Comparison of ENCODE assay signal across 19 cellular contexts in genomic region chr5:111135946-111136345, GRCh38. TPM values are rescaled to one million over a fixed set of nuclear protein-coding genes. Genes with fewer than 3 reads are reported as not detected.
DNase-seq lines count a peak whose midpoint lies in the region; ATAC-seq and TF ChIP-seq lines count a peak whose summit lies in the region.
"Had no signal": no experiment of that assay in that cellular context is flagged by ENCODE, and none has a peak within 500 bp of the region (broad histone marks: within the 10 kb centered on the region; RNA-seq: fewer than 3 reads in every experiment).

No MANE protein-coding gene starts in this region.

- no peaks in the 10 kb centered on the region for H3K4me1 Mint-ChIP-seq in natural killer cell treated with Interleukin-12 subunit alpha and Interleukin-12 subunit beta and Interleukin-15 and Interleukin-18, amount 100 ng/mL, for 72 hours (ENCODE audit: low read depth in 2 of 2)

- TF ChIP-seq CTCF in A673 (conservative IDR thresholded peaks at IDR 0.05; ENCODE audit: low read depth, low read length) = no peak
- TF ChIP-seq CTCF in foreskin keratinocyte (conservative IDR thresholded peaks at IDR 0.05) = no peak

- DNase-seq in A673 (ENCODE audit: low spot score) (peak; percentile 22), HK-2 (ENCODE audit: unreplicated experiment) (peak; percentile 10), adipocyte (ENCODE audit: low read depth) (peak; percentile 58), foreskin keratinocyte (peak; percentile 33 to 69)
- DNase-seq in activated CD4-positive, alpha-beta T cell treated with anti-CD3 and anti-CD28 coated beads, Interleukin-2, amount 50 U/mL, for 4 hours = no peak
- DNase-seq in activated effector memory CD4-positive, alpha-beta T cell treated with Interleukin-2 at 50 U/mL for 16 hours = no peak
- DNase-seq in natural killer cell treated with Interleukin-12 subunit alpha and Interleukin-12 subunit beta and Interleukin-15 and Interleukin-18, amount 100 ng/mL, for 72 hours (ENCODE audit: low spot score) = no peak
- DNase-seq: activated CD4-positive, alpha-beta T cell treated with anti-CD3 and anti-CD28 coated beads for 1 hour; activated T-cell treated with anti-CD3 and anti-CD28 coated beads, Interleukin-2, amount 50 U/mL, for 48 hours; effector CD4-positive, alpha-beta T cell; heart right ventricle; KBM-7; left ventricle myocardium superior; NCI-H2081 treated with DMSO at 0.1 percent for 48 hours; NK-92 treated with Interleukin-12 subunit alpha and Interleukin-12 subunit beta, amount 100 ng/mL, for 24 hours; spleen had no signal

- ATAC-seq in foreskin keratinocyte (peak; percentile 100), GM18861 (IDR thresholded peaks at IDR 0.05; ENCODE audit: unreplicated experiment) (no peak)
- ATAC-seq in natural killer cell treated with Interleukin-12 subunit alpha and Interleukin-12 subunit beta and Interleukin-15 and Interleukin-18, amount 100 ng/mL, for 72 hours = no peak
- ATAC-seq: heart right ventricle, left ventricle myocardium superior had no signal

- no peaks in the 10 kb centered on the region for H3K36me3 ChIP-seq in A673 (ENCODE audit: insufficient read depth, low read length, poor library complexity, severe bottlenecking)
- H3K36me3 ChIP-seq in adipocyte (ENCODE audit: control insufficient read depth, insufficient read depth, low read length, severe bottlenecking) = no peaks in the 10 kb centered on the region
- H3K36me3 ChIP-seq: heart right ventricle, neural progenitor cell, spleen, tibial nerve had no signal

- H3K4me3 ChIP-seq in A673 (ENCODE audit: low read depth, low read length, poor library complexity, severe bottlenecking) (no peak overlapping the region), adipocyte (ENCODE audit: low read length) (no peak overlapping the region)
- H3K4me3 ChIP-seq: heart right ventricle, neural progenitor cell, spleen, tibial nerve had no signal

- no TSS peak for BruUV-seq in A673 (replicated peaks; lab: Mats Ljungman, UMichigan)

- H3K27me3 Mint-ChIP-seq in natural killer cell treated with Interleukin-12 subunit alpha and Interleukin-12 subunit beta and Interleukin-15 and Interleukin-18, amount 100 ng/mL, for 72 hours = peaks cover 17 to 26% of the 10 kb centered on the region in 2 donors

- intact Hi-C loops in A673 (cut with micrococcal nuclease; ENCODE audit: unreplicated experiment) = no loop called here

- no peaks in the 10 kb centered on the region for H3K9me3 ChIP-seq in A673 (ENCODE audit: low read depth, low read length, poor library complexity, severe bottlenecking)
- no peaks in the 10 kb centered on the region for H3K9me3 ChIP-seq in adipocyte (ENCODE audit: control insufficient read depth, low read length)
- H3K9me3 ChIP-seq: heart right ventricle, spleen, tibial nerve had no signal

- H3K27ac Mint-ChIP-seq in natural killer cell treated with Interleukin-12 subunit alpha and Interleukin-12 subunit beta and Interleukin-15 and Interleukin-18, amount 100 ng/mL, for 72 hours = no peak overlapping the region

- H3K27me3 ChIP-seq in A673 (replicated peaks; ENCODE audit: insufficient read depth, low read depth, low read length, poor library complexity) = no peaks in the 10 kb centered on the region
- no peaks in the 10 kb centered on the region for H3K27me3 ChIP-seq in adipocyte (replicated peaks; ENCODE audit: control insufficient read depth, insufficient read depth, low read length)
- H3K27me3 ChIP-seq in foreskin keratinocyte = no peaks in the 10 kb centered on the region
- H3K27me3 ChIP-seq: heart right ventricle, neural progenitor cell, spleen, tibial nerve had no signal

- H3K9ac ChIP-seq in adipocyte (ENCODE audit: low read length) = no peak overlapping the region
- H3K9ac ChIP-seq: neural progenitor cell had no signal

- POLR2A ChIA-PET in A673 (lab: Charles Lee; ENCODE audit: low non-redundant PET) = no interaction called here

- H3K4me3 Mint-ChIP-seq in natural killer cell treated with Interleukin-12 subunit alpha and Interleukin-12 subunit beta and Interleukin-15 and Interleukin-18, amount 100 ng/mL, for 72 hours = no peak overlapping the region
- H3K4me3 Mint-ChIP-seq: neural progenitor cell had no signal

- H3K4me1 ChIP-seq in A673 (ENCODE audit: insufficient read depth, low read length, poor library complexity, severe bottlenecking) (no peaks in the 10 kb centered on the region), adipocyte (ENCODE audit: control insufficient read depth, insufficient read depth, low read length) (peaks cover 24% of the 10 kb centered on the region), foreskin keratinocyte (peaks cover 9% of the 10 kb centered on the region)
- H3K4me1 ChIP-seq: spleen had no signal

- H3K36me3 Mint-ChIP-seq in natural killer cell treated with Interleukin-12 subunit alpha and Interleukin-12 subunit beta and Interleukin-15 and Interleukin-18, amount 100 ng/mL, for 72 hours = no peaks in the 10 kb centered on the region
- H3K36me3 Mint-ChIP-seq: neural progenitor cell had no signal

- H3K9me3 Mint-ChIP-seq in natural killer cell treated with Interleukin-12 subunit alpha and Interleukin-12 subunit beta and Interleukin-15 and Interleukin-18, amount 100 ng/mL, for 72 hours = no peaks in the 10 kb centered on the region
- H3K9me3 Mint-ChIP-seq: neural progenitor cell had no signal

- CTCF ChIA-PET in A673 (lab: Charles Lee) = no interaction called here

- H3K27ac ChIP-seq in A673 (ENCODE audit: low read depth, low read length, poor library complexity, severe bottlenecking) (no peak overlapping the region), foreskin keratinocyte (no peak overlapping the region)
- H3K27ac ChIP-seq: heart right ventricle, neural progenitor cell, spleen, tibial nerve had no signal

RNA-seq across cellular contexts. Expression of gene WDR36, which starts 43.8 kb away (rescaled TPM):
- 32.4 and 33.0 TPM in 2 replicates for total RNA-seq in A673 (2021)
- total RNA-seq in foreskin keratinocyte = 37.1 and 37.8 TPM in 2 replicates
- polyA plus RNA-seq in foreskin keratinocyte = 6.0 and 7.1 TPM in 2 replicates
- 10 to 100 TPM; 34.7 to 45.0 TPM for total RNA-seq in natural killer cell treated with Interleukin-12 subunit alpha and Interleukin-12 subunit beta and Interleukin-15 and Interleukin-18, amount 100 ng/mL, for 72 hours

Comparison
In these comparisons a context has a peak if more than half of its experiments do, and no peak if none do; other contexts are left out.
1. DNase-seq: peak in A673 (single experiment), HK-2 (single experiment), adipocyte (single experiment) and foreskin keratinocyte (2 of 2); none in activated CD4-positive, alpha-beta T cell treated with anti-CD3 and anti-CD28 coated beads, Interleukin-2, amount 50 U/mL, for 4 hours (0 of 2), activated effector memory CD4-positive, alpha-beta T cell treated with Interleukin-2 at 50 U/mL for 16 hours (single experiment) and natural killer cell treated with Interleukin-12 subunit alpha and Interleukin-12 subunit beta and Interleukin-15 and Interleukin-18, amount 100 ng/mL, for 72 hours (single experiment).